Comparison of ENCODE assay signal across 8 cellular contexts in the genomic region with DNA sequence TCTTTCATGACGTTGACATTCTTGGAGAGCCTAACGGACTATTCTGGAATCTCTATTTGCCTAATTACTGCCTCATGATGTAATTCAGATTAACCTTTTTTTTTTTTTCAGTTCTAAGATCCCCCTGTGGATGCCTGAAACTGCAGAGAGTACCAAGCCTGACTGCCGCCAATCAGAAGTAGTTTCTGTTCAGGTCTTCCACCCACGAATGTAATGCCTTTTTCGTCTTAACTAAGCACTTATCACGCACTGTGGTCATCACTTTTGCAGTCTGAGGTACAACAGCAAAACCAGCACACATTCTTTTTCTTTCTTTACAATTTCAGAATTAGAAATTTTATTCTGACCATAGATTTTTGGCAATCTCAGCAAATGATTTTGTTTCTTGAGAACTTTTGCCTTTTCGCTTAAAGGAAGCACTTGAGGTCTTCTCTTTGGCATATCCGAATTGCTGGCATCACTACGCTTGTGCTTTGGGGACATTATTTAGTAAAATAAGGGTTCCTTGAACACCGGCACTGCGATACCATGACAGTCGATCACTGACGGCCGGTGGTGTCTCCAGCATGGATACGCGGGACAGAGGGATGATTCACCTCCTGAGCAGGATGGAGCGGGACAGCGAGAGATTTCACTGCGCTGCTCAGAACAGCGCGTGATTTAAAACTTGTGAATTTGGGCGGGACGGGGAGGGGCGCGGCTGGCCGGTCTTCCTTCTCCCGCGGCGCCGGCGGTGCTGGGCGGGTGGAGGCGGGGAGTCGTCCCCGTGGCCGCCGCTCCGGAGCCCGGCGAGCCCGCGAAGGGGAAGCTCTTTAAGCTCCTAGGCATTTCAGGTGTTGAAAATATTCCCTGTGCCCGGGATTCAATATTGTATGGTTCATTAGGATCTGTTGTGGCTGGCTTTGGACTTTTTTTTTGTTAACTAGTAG. TPM values are rescaled to one million over a fixed set of nuclear protein-coding genes. Genes with fewer than 3 reads are reported as not detected.
A peak's percentile ranks its signal among the peaks of the same experiment; 100 is the strongest.
DNase-seq lines count a peak whose midpoint lies in the region; ATAC-seq and TF ChIP-seq lines count a peak whose summit lies in the region.

No MANE protein-coding gene starts in this region.

- H3K27ac ChIP-seq in DOHH2 (ENCODE audit: low read depth, low read length): no peak overlapping the region
- no peak overlapping the region for H3K27ac ChIP-seq in upper lobe of right lung

- H3K4me1 ChIP-seq in DOHH2 (ENCODE audit: control insufficient read depth, low read length) (peaks cover 18% of the 10 kb centered on the region), mucosa of descending colon (ENCODE audit: low read depth) (no peaks in the 10 kb centered on the region), upper lobe of right lung (no peaks in the 10 kb centered on the region)

- peak overlapping the region; percentile 54 for H3K4me3 ChIP-seq in DOHH2 (ENCODE audit: low read length)
- no peak overlapping the region for H3K4me3 ChIP-seq in mucosa of descending colon
- peak overlapping the region; percentile 39 for H3K4me3 ChIP-seq in upper lobe of right lung

- H3K27me3 ChIP-seq in DOHH2 (ENCODE audit: control insufficient read depth, low read length) (peaks cover 70% of the 10 kb centered on the region), upper lobe of right lung (peaks cover 22% of the 10 kb centered on the region)

- H3K9me3 Mint-ChIP-seq in effector memory CD8-positive, alpha-beta T cell: no peaks in the 10 kb centered on the region

- H4K20me1 ChIP-seq in DOHH2 (ENCODE audit: control insufficient read depth, insufficient read depth, low read depth, low read length): no peaks in the 10 kb centered on the region

- peak overlapping the region; percentile 77 for H3K4me2 ChIP-seq in DOHH2 (ENCODE audit: low read length)

- peaks cover 47 to 93% of the 10 kb centered on the region in 2 donors for H3K27me3 Mint-ChIP-seq in effector memory CD8-positive, alpha-beta T cell

- peak overlapping the region; percentile 71 to 82 for H3K27ac Mint-ChIP-seq in effector memory CD8-positive, alpha-beta T cell

- H3F3A ChIP-seq in DOHH2 (ENCODE audit: control insufficient read depth, insufficient read depth): no peaks in the 10 kb centered on the region

- no peaks in the 10 kb centered on the region for H3K79me2 ChIP-seq in DOHH2 (ENCODE audit: control insufficient read depth, low read length)

- intact Hi-C loops in mucosa of descending colon (cut with DNase I, micrococcal nuclease) (no loop called here), upper lobe of right lung (cut with DNase I) (no loop called here)

- H3K36me3 ChIP-seq in DOHH2 (ENCODE audit: control insufficient read depth, low read length) (no peaks in the 10 kb centered on the region), mucosa of descending colon (ENCODE audit: low read depth) (no peaks in the 10 kb centered on the region), upper lobe of right lung (no peaks in the 10 kb centered on the region)

- ATAC-seq in GM19452 (IDR thresholded peaks at IDR 0.05; ENCODE audit: unreplicated experiment) (peak; percentile 66), HG03442 (IDR thresholded peaks at IDR 0.05; ENCODE audit: unreplicated experiment) (peak; percentile 64), mucosa of descending colon (peak; percentile 78), upper lobe of right lung (peak; percentile 88)
- ATAC-seq in effector memory CD8-positive, alpha-beta T cell (replicated peaks): peak; percentile 85

- peak; percentile 25 for DNase-seq in T-helper 9 cell
- DNase-seq in effector memory CD8-positive, alpha-beta T cell: no peak
- DNase-seq in mucosa of descending colon: peak; percentile 66 to 78 (median 68)
- DNase-seq in upper lobe of right lung: no peak
- DNase-seq in NCI-H2029 (lab: John Stamatoyannopoulos, UW): no peak

- no peak for TF ChIP-seq CTCF in DOHH2 (IDR thresholded peaks at IDR 0.05; ENCODE audit: low read depth, low read length, poor library complexity, severe bottlenecking)
- TF ChIP-seq CTCF in mucosa of descending colon (IDR thresholded peaks at IDR 0.05): no peak
- no peak for TF ChIP-seq CTCF in upper lobe of right lung (IDR thresholded peaks at IDR 0.05)

- H3K9me2 ChIP-seq in DOHH2 (replicated peaks; ENCODE audit: control insufficient read depth, low read length): no peaks in the 10 kb centered on the region

- peak overlapping the region; percentile 86 to 88 for H3K4me3 Mint-ChIP-seq in effector memory CD8-positive, alpha-beta T cell

- H3K9me3 ChIP-seq in DOHH2 (ENCODE audit: control insufficient read depth, insufficient read depth, low read length) (no peaks in the 10 kb centered on the region), mucosa of descending colon (no peaks in the 10 kb centered on the region), upper lobe of right lung (no peaks in the 10 kb centered on the region)

- H3K4me1 Mint-ChIP-seq in effector memory CD8-positive, alpha-beta T cell (ENCODE audit: low read depth in 2 of 2): peaks cover 9 to 14% of the 10 kb centered on the region in 2 donors

- no peaks in the 10 kb centered on the region for H3K36me3 Mint-ChIP-seq in effector memory CD8-positive, alpha-beta T cell (ENCODE audit: insufficient read depth)

RNA-seq across cellular contexts. Expression of a gene that starts 32.0 kb away (rescaled TPM):
- total RNA-seq in mucosa of descending colon (1 to 10 TPM in 2 of 3 donors, under 1 TPM in 1; 0.99 to 1.1 (median 1.1) TPM), upper lobe of right lung (1.2 TPM)

RNA-seq across cellular contexts. Expression of a gene that starts 38.8 kb away (rescaled TPM):
- total RNA-seq in mucosa of descending colon (not detected), upper lobe of right lung (not detected)

Comparison
In these comparisons a context has a peak if more than half of its experiments do, and no peak if none do; other contexts are left out.
1. DNase-seq: peak in T-helper 9 cell (single experiment) and mucosa of descending colon (3 of 3); none in effector memory CD8-positive, alpha-beta T cell (0 of 3), upper lobe of right lung (single experiment) and NCI-H2029 (single experiment).
2. Peak in every context shown above with its lines, with median percentiles within 50 percentile points of each other: ATAC-seq.